ENCODE assay signal across 36 cellular contexts in genomic region chr5:128196080-128196479, GRCh38.
"Had no signal": no experiment of that assay in that cellular context is flagged by ENCODE, and none has a peak within 500 bp of the region (broad histone marks: within the 10 kb centered on the region; RNA-seq: fewer than 3 reads in every experiment).

No MANE protein-coding gene starts in this region.

- H3K4me3 ChIP-seq: MG63, Peyer's patch had no signal

- H3K36me3 ChIP-seq: MG63, Peyer's patch, WERI-Rb-1 had no signal

- H3K9me3 ChIP-seq: MG63, Peyer's patch had no signal

- ATAC-seq: activated CD8-positive, alpha-beta memory T cell treated with anti-CD3 and anti-CD28 coated beads, Interleukin-2, amount 10 ng/mL, durations not matched to agents 7 days and 5 days; PC-3; SK-N-SH treated with all-trans-retinoic acid at 6 μM for 48 hours had no signal

- FAIRE-seq: bronchial epithelial cell had no signal

- DNase-seq: activated CD4-positive, alpha-beta memory T cell treated with anti-CD3 and anti-CD28 coated beads, Interleukin-2, amount 10 ng/mL, durations not matched to agents 7 days and 5 days; activated CD4-positive, alpha-beta T cell treated with anti-CD3 and anti-CD28 coated beads for 1 hour; activated CD4-positive, alpha-beta T cell treated with anti-CD3 and anti-CD28 coated beads for 48 hours; activated CD4-positive, CD25-positive, alpha-beta regulatory T cell; activated CD8-positive, alpha-beta memory T cell treated with anti-CD3 and anti-CD28 coated beads for 24 hours; activated CD8-positive, alpha-beta memory T cell treated with anti-CD3 and anti-CD28 coated beads, Interleukin-2, amount 10 ng/mL, durations not matched to agents 7 days and 5 days; activated CD8-positive, alpha-beta memory T cell treated with anti-CD3 and anti-CD28 coated beads, Interleukin-2, amount 50 U/mL, for 48 hours; activated effector memory CD4-positive, alpha-beta T cell treated with Interleukin-2 at 50 U/mL for 16 hours; activated naive CD4-positive, alpha-beta T cell; activated naive CD4-positive, alpha-beta T cell treated with anti-CD3 and anti-CD28 coated beads, Interleukin-2, amount 50 U/mL, for 16 hours; activated T-cell treated with anti-CD3 and anti-CD28 coated beads, Interleukin-2, amount 50 U/mL, for 48 hours; anterior cingulate cortex; caudate nucleus; cerebellar nuclear complex; Kasumi-1; KG1; MG63; NCI-H1048; NCI-H1105 treated with DMSO at 0.1 percent for 48 hours; NCI-H1436; NCI-H1694; NCI-H1930; NCI-H2081 treated with DMSO at 0.1 percent for 48 hours; NCI-H226; NCI-H446 treated with DMSO at 0.1 percent for 48 hours; NCI-H526; NCI-H748 treated with DMSO at 0.1 percent for 48 hours; NK-92 treated with Interleukin-12 subunit alpha and Interleukin-12 subunit beta, amount 100 ng/mL, for 24 hours; PC-3; Peyer's patch; RPMI8226; SIG-M5; T-helper 9 cell; WERI-Rb-1 had no signal

- H3K27me3 ChIP-seq: Peyer's patch had no signal

- H3K27ac ChIP-seq: Peyer's patch, WERI-Rb-1 had no signal

- H3K4me1 ChIP-seq: Peyer's patch had no signal
